Comparison of ENCODE assay signal across 26 cellular contexts in the genomic region with DNA sequence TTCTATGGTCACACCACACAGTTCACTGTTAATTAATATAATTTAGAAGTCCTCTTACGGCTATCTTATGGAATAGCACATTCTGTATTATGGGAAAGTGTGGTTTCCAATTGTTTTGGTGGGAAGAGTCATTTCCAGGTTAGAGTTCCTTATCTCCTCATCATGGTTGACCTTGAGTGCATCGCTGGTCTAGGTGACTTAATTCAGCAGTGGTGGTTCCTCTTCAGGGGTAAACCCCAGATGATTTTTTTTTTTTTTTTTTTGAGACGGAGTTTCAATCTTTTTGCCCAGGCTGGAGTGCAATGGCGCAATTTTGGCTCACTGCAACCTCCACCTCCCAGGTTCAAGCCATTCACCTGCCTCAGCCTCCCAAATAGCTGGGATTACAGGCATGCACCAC.
"Had no signal": no experiment of that assay in that cellular context is flagged by ENCODE, and none has a peak within 500 bp of the region (broad histone marks: within the 10 kb centered on the region; RNA-seq: fewer than 3 reads in every experiment).

No MANE protein-coding gene starts in this region.

- H3K4me1 ChIP-seq: adrenal gland, gastrocnemius medialis, left ventricle myocardium inferior, suprapubic skin, tibial artery had no signal

- H3K9me3 ChIP-seq: adrenal gland, gastrocnemius medialis, left ventricle myocardium inferior, suprapubic skin, tibial artery, upper lobe of right lung had no signal

- H3K36me3 Mint-ChIP-seq: activated naive CD8-positive, alpha-beta T cell treated with anti-CD3 and anti-CD28 coated beads for 36 hours; brain; natural killer cell; stimulated activated effector memory CD8-positive, alpha-beta T cell treated with anti-CD3 and anti-CD28 coated beads, Interleukin-12 subunit alpha, Interleukin-12 subunit beta, amount 100 ng/mL, for 72 hours; T-cell had no signal

- H3K36me3 ChIP-seq: adrenal gland, gastrocnemius medialis, left ventricle myocardium inferior, suprapubic skin, tibial artery, upper lobe of right lung had no signal

- H3K4me3 ChIP-seq: adrenal gland, gastrocnemius medialis, left ventricle myocardium inferior, skin epidermis, suprapubic skin, tibial artery, upper lobe of right lung had no signal

- H3K27me3 ChIP-seq: adrenal gland, gastrocnemius medialis, suprapubic skin, tibial artery, upper lobe of right lung had no signal

- H3K27ac Mint-ChIP-seq: activated naive CD4-positive, alpha-beta T cell treated with anti-CD3 and anti-CD28 coated beads for 36 hours; activated naive CD8-positive, alpha-beta T cell treated with anti-CD3 and anti-CD28 coated beads for 36 hours; natural killer cell; stimulated activated effector memory CD8-positive, alpha-beta T cell treated with anti-CD3 and anti-CD28 coated beads, Interleukin-12 subunit alpha, Interleukin-12 subunit beta, amount 100 ng/mL, for 72 hours; T-helper 2 cell treated with Interferon-gamma antibody and Interleukin-4, amounts not matched to agents 5 μg/mL and 100 μg/mL, for 36 hours had no signal

- DNase-seq: activated CD4-positive, alpha-beta T cell treated with anti-CD3 and anti-CD28 coated beads for 36 hours; activated CD4-positive, CD25-positive, alpha-beta regulatory T cell; activated effector memory CD4-positive, alpha-beta T cell treated with anti-CD3 and anti-CD28 coated beads, Interleukin-2, amount 50 U/mL, for 16 hours; activated naive CD4-positive, alpha-beta T cell treated with anti-CD3 and anti-CD28 coated beads for 36 hours; activated naive CD8-positive, alpha-beta T cell treated with anti-CD3 and anti-CD28 coated beads for 36 hours; adrenal gland; aorta; cortex of kidney; effector memory CD8-positive, alpha-beta T cell; erythroblast; gastrocnemius medialis; glutamatergic neuron; left ventricle myocardium inferior; natural killer cell; posterior cingulate gyrus; right cardiac atrium; stimulated activated CD4-positive, alpha-beta T cell treated with anti-CD3 and anti-CD28 coated beads, Interleukin-4, amount 100 ng/mL, for 24 hours; T-cell; tibial artery; upper lobe of right lung had no signal

- H3K27ac ChIP-seq: gastrocnemius medialis, left ventricle myocardium inferior, suprapubic skin, tibial artery, upper lobe of right lung had no signal

- FAIRE-seq: islet of Langerhans had no signal

- H3K27me3 Mint-ChIP-seq: activated naive CD8-positive, alpha-beta T cell treated with anti-CD3 and anti-CD28 coated beads for 36 hours; effector memory CD8-positive, alpha-beta T cell; T-cell had no signal

- H3K4me3 Mint-ChIP-seq: activated CD4-positive, alpha-beta T cell treated with anti-CD3 and anti-CD28 coated beads for 36 hours; activated naive CD4-positive, alpha-beta T cell treated with anti-CD3 and anti-CD28 coated beads for 36 hours; activated naive CD8-positive, alpha-beta T cell treated with anti-CD3 and anti-CD28 coated beads for 36 hours; brain; effector memory CD8-positive, alpha-beta T cell; natural killer cell; stimulated activated effector memory CD8-positive, alpha-beta T cell treated with anti-CD3 and anti-CD28 coated beads, Interleukin-12 subunit alpha, Interleukin-12 subunit beta, amount 100 ng/mL, for 72 hours; T-helper 2 cell treated with Interferon-gamma antibody and Interleukin-4, amounts not matched to agents 5 μg/mL and 100 μg/mL, for 36 hours had no signal

- ATAC-seq: effector memory CD8-positive, alpha-beta T cell; gastrocnemius medialis; natural killer cell; upper lobe of right lung had no signal

- H3K9me3 Mint-ChIP-seq: activated naive CD4-positive, alpha-beta T cell treated with anti-CD3 and anti-CD28 coated beads for 36 hours; activated naive CD8-positive, alpha-beta T cell treated with anti-CD3 and anti-CD28 coated beads for 36 hours; effector memory CD8-positive, alpha-beta T cell; natural killer cell; stimulated activated effector memory CD8-positive, alpha-beta T cell treated with anti-CD3 and anti-CD28 coated beads, Interleukin-12 subunit alpha, Interleukin-12 subunit beta, amount 100 ng/mL, for 72 hours; T-cell; T-helper 2 cell treated with Interferon-gamma antibody and Interleukin-4, amounts not matched to agents 5 μg/mL and 100 μg/mL, for 36 hours had no signal
